Comparison of ENCODE assay signal across 14 cellular contexts in genomic region chr20:60086936-60087562, GRCh38.
A peak's percentile ranks its signal among the peaks of the same experiment; 100 is the strongest.
DNase-seq lines count a peak whose midpoint lies in the region; ATAC-seq and TF ChIP-seq lines count a peak whose summit lies in the region.
"Had no signal": no experiment of that assay in that cellular context is flagged by ENCODE, and none has a peak within 500 bp of the region (broad histone marks: within the 10 kb centered on the region; RNA-seq: fewer than 3 reads in every experiment).

No MANE protein-coding gene starts in this region.

- peaks cover 4% of the 10 kb centered on the region for H3K4me1 ChIP-seq in ACC112 (ENCODE audit: control insufficient read depth, insufficient read depth, low read length, unreplicated experiment)
- H3K4me1 ChIP-seq in MM.1S (ENCODE audit: low read length): no peaks in the 10 kb centered on the region

- H3K9me3 ChIP-seq in MM.1S (replicated peaks; ENCODE audit: insufficient read depth, low read length): no peaks in the 10 kb centered on the region

- peak overlapping the region; percentile 19 for H3K4me3 Mint-ChIP-seq in activated naive CD8-positive, alpha-beta T cell treated with anti-CD3 and anti-CD28 coated beads for 36 hours
- H3K4me3 Mint-ChIP-seq in natural killer cell (peak overlapping the region; percentile 87), glutamatergic neuron (ENCODE audit: unreplicated experiment) (no peak overlapping the region)

- no peaks in the 10 kb centered on the region for H3F3A ChIP-seq in MM.1S (ENCODE audit: insufficient read depth, low read length)

- H3K9me2 ChIP-seq in MM.1S (replicated peaks; ENCODE audit: insufficient read depth, low read length): no peaks in the 10 kb centered on the region

- H3K27me3 Mint-ChIP-seq in activated naive CD8-positive, alpha-beta T cell treated with anti-CD3 and anti-CD28 coated beads for 36 hours: peaks cover 34% of the 10 kb centered on the region
- H3K27me3 Mint-ChIP-seq in natural killer cell (ENCODE audit: low read depth in 2 of 2): no peaks in the 10 kb centered on the region
- peaks cover 2% of the 10 kb centered on the region for H3K27me3 Mint-ChIP-seq in glutamatergic neuron (ENCODE audit: unreplicated experiment)

- intact Hi-C loops in natural killer cell (cut with micrococcal nuclease): no loop called here

- H2AFZ ChIP-seq in ACC112 (ENCODE audit: low read length, unreplicated experiment) (peak overlapping the region; percentile 62), MM.1S (ENCODE audit: low read length) (no peak overlapping the region)

- H3K27me3 ChIP-seq in ACC112 (ENCODE audit: insufficient read depth, low read length) (peaks cover 32% of the 10 kb centered on the region), MM.1S (replicated peaks; ENCODE audit: insufficient read depth, low read length) (no peaks in the 10 kb centered on the region; the same call in 1 of the 2 replicates)

- H3K27ac ChIP-seq in ACC112 (ENCODE audit: low read depth, low read length) (no peak overlapping the region), MM.1S (ENCODE audit: low read length) (no peak overlapping the region)
- H3K27ac ChIP-seq: BLaER1 treated with 17β-estradiol and CSF1 and Interleukin-3, amounts not matched to agents 10 nM and 100 nM had no signal

- ATAC-seq in natural killer cell (peak in 2 of 3 donors; percentile 15 to 34), HG03521 (IDR thresholded peaks at IDR 0.05; ENCODE audit: unreplicated experiment) (no peak)

- no peak overlapping the region for H3K27ac Mint-ChIP-seq in activated naive CD8-positive, alpha-beta T cell treated with anti-CD3 and anti-CD28 coated beads for 36 hours
- peak overlapping the region in 1 of 2 donors; percentile 30 for H3K27ac Mint-ChIP-seq in natural killer cell
- no peak overlapping the region for H3K27ac Mint-ChIP-seq in glutamatergic neuron (ENCODE audit: unreplicated experiment)

- H3K36me3 ChIP-seq in ACC112 (ENCODE audit: insufficient read depth, low read length) (no peaks in the 10 kb centered on the region), MM.1S (replicated peaks; ENCODE audit: insufficient read depth, low read length) (no peaks in the 10 kb centered on the region)

- no peaks in the 10 kb centered on the region for H3K4me1 Mint-ChIP-seq in activated naive CD8-positive, alpha-beta T cell treated with anti-CD3 and anti-CD28 coated beads for 36 hours
- H3K4me1 Mint-ChIP-seq in natural killer cell (peaks cover 24 to 48% of the 10 kb centered on the region in 2 donors), glutamatergic neuron (ENCODE audit: low read depth, unreplicated experiment) (no peaks in the 10 kb centered on the region)

- no peaks in the 10 kb centered on the region for H3K9me3 Mint-ChIP-seq in activated naive CD8-positive, alpha-beta T cell treated with anti-CD3 and anti-CD28 coated beads for 36 hours
- H3K9me3 Mint-ChIP-seq in natural killer cell (no peaks in the 10 kb centered on the region), glutamatergic neuron (ENCODE audit: unreplicated experiment) (no peaks in the 10 kb centered on the region)

- no peaks in the 10 kb centered on the region for H3K36me3 Mint-ChIP-seq in activated naive CD8-positive, alpha-beta T cell treated with anti-CD3 and anti-CD28 coated beads for 36 hours
- H3K36me3 Mint-ChIP-seq in natural killer cell (no peaks in the 10 kb centered on the region), glutamatergic neuron (ENCODE audit: unreplicated experiment) (peaks cover 10% of the 10 kb centered on the region)

- TF ChIP-seq CTCF in natural killer cell (IDR thresholded peaks at IDR 0.05) (no peak), MM.1S (IDR thresholded peaks at IDR 0.05; ENCODE audit: low read length) (no peak), glutamatergic neuron (IDR thresholded peaks at IDR 0.05; ENCODE audit: partially characterized antibody, unreplicated experiment) (no peak)

- H3K4me2 ChIP-seq in MM.1S (ENCODE audit: low read depth, low read length): no peak overlapping the region
- H3K4me2 ChIP-seq: BLaER1 treated with 17β-estradiol and CSF1 and Interleukin-3, amounts not matched to agents 10 nM and 100 nM had no signal

- H3K79me2 ChIP-seq in ACC112 (ENCODE audit: control insufficient read depth, insufficient read depth, low read length, unreplicated experiment) (no peaks in the 10 kb centered on the region), MM.1S (ENCODE audit: low read length) (no peaks in the 10 kb centered on the region)

- peak overlapping the region; percentile 65 for H3K4me3 ChIP-seq in ACC112 (ENCODE audit: low read depth, low read length)
- no peak overlapping the region for H3K4me3 ChIP-seq in MM.1S (ENCODE audit: low read length)
- H3K4me3 ChIP-seq: BLaER1 treated with 17β-estradiol and CSF1 and Interleukin-3, amounts not matched to agents 10 nM and 100 nM had no signal

- peak; percentile 11 for DNase-seq in EH (ENCODE audit: low read depth)
- no peak for DNase-seq in activated naive CD8-positive, alpha-beta T cell treated with anti-CD3 and anti-CD28 coated beads for 36 hours
- no peak for DNase-seq in natural killer cell
- no peak for DNase-seq in MM.1S
- DNase-seq in glutamatergic neuron: no peak
- no peak for DNase-seq in T-helper 1 cell
- DNase-seq: activated CD4-positive, alpha-beta T cell treated with anti-CD3 and anti-CD28 coated beads for 4 hours; activated effector memory CD4-positive, alpha-beta T cell treated with Interleukin-2 at 50 U/mL for 16 hours; GDM1; hippocampal formation; NCI-H1048 had no signal

- no peak overlapping the region for H3K9ac ChIP-seq in MM.1S (ENCODE audit: low read length)
- H3K9ac ChIP-seq: BLaER1 treated with 17β-estradiol and CSF1 and Interleukin-3, amounts not matched to agents 10 nM and 100 nM had no signal

- no peaks in the 10 kb centered on the region for H4K20me1 ChIP-seq in MM.1S (ENCODE audit: insufficient read depth, low read length)
